8 cellular contexts compared by ENCODE assay signal in genomic region chr20:408843-409696, GRCh38. TPM values are rescaled to one million over a fixed set of nuclear protein-coding genes. Genes with fewer than 3 reads are reported as not detected.
DNase-seq lines count a peak whose midpoint lies in the region; ATAC-seq, FAIRE-seq and TF ChIP-seq lines count a peak whose summit lies in the region.

No MANE protein-coding gene starts in this region.

- H3K4me1 ChIP-seq in ovary (ENCODE audit: insufficient read depth), result peaks cover 7% of the 10 kb centered on the region

- no peak for FAIRE-seq in urothelium cell line (lab: Jason Lieb, UNC)
- no peak for FAIRE-seq in H54 (lab: Jason Lieb, UNC)

- H3K36me3 ChIP-seq in ovary, result no peaks in the 10 kb centered on the region

- peak overlapping the region; percentile 93 for H3K4me3 Mint-ChIP-seq in endothelial cell (ENCODE audit: unreplicated experiment)

- no peaks in the 10 kb centered on the region for H3K9me3 Mint-ChIP-seq in endothelial cell (ENCODE audit: unreplicated experiment)

- TF ChIP-seq POLR2A in ovary (IDR thresholded peaks at IDR 0.05) (no peak), H54 (IDR thresholded peaks at IDR 0.05; ENCODE audit: low read depth, low read length) (no peak)

- TF ChIP-seq CTCF in endothelial cell (IDR thresholded peaks at IDR 0.05; ENCODE audit: unreplicated experiment) (no peak), ovary (IDR thresholded peaks at IDR 0.05) (no peak)

- peak overlapping the region; percentile 94 for H3K4me3 ChIP-seq in ovary

- no peak for TF ChIP-seq EP300 in ovary (IDR thresholded peaks at IDR 0.05)

- H3K9me3 ChIP-seq in ovary, result no peaks in the 10 kb centered on the region

- WGBS in ovary, 3 donors, result 8 to 12% (median 10%) methylated on average over 7 of the region's 7 CpGs

- H3K4me1 Mint-ChIP-seq in endothelial cell (ENCODE audit: unreplicated experiment), result peaks cover 22% of the 10 kb centered on the region

- H3K27ac Mint-ChIP-seq in endothelial cell (ENCODE audit: unreplicated experiment), result peak overlapping the region; percentile 48

- peak overlapping the region; percentile 94 to 96 for H3K27ac ChIP-seq in ovary

- no peak for DNase-seq in endothelial cell (ENCODE audit: low spot score)
- no peak for DNase-seq in ovary
- DNase-seq in urothelium cell line (ENCODE audit: low spot score), result no peak
- no peak for DNase-seq in H54 (ENCODE audit: insufficient read length, low spot score)
- no peak for DNase-seq in cerebellar nuclear complex (lab: John Stamatoyannopoulos, UW)

- peaks cover 33% of the 10 kb centered on the region for H3K36me3 Mint-ChIP-seq in endothelial cell (ENCODE audit: low read depth, unreplicated experiment)

- peak; percentile 3 for ATAC-seq in GM18867 (IDR thresholded peaks at IDR 0.05; ENCODE audit: unreplicated experiment)
- ATAC-seq in HG02763 (IDR thresholded peaks at IDR 0.05; ENCODE audit: unreplicated experiment), result peak; percentile 2
- ATAC-seq in SK-N-SH treated with all-trans-retinoic acid at 6 μM for 48 hours, result peak; percentile 24

- intact Hi-C loops in ovary (cut with DNase I), result loop anchor here in 1 of 4 donors (2.0 to 10.0 kb wide), 2 partner anchors 56 to 60 kb away; partner anchors contain the start of gene TBC1D20

- peaks cover 9% of the 10 kb centered on the region for H3K27me3 Mint-ChIP-seq in endothelial cell (ENCODE audit: unreplicated experiment)

- no peaks in the 10 kb centered on the region for H3K27me3 ChIP-seq in ovary

TF ChIP-seq in SK-N-SH treated with all-trans-retinoic acid at 6 μM for 48 hours, 23 proteins besides CTCF, POLR2A, EP300 and RAD21:
- TF ChIP-seq ZNF565 (CRISPR knock-in tag; conservative IDR thresholded peaks at IDR 0.05; ENCODE audit: low read depth) (no peak), TSHZ2 (CRISPR knock-in tag; IDR thresholded peaks at IDR 0.05) (no peak)

RNA-seq across cellular contexts. Expression of gene RBCK1, which starts 1.0 kb away (rescaled TPM):
- 68.8 TPM for total RNA-seq in endothelial cell (ENCODE audit: unreplicated experiment)
- 10 to 100 TPM; 56.5 to 86.9 (median 76.6) TPM for total RNA-seq in ovary
- 10 to 100 TPM; 53.5 to 85.2 TPM for polyA plus RNA-seq in ovary

RNA-seq across cellular contexts. Expression of gene TRIB3, which starts 28.5 kb away (rescaled TPM):
- total RNA-seq in endothelial cell (ENCODE audit: unreplicated experiment) (24.2 TPM), ovary (10 to 100 TPM in 1 of 7 donors, 1 to 10 TPM in 6; 1.5 to 55.1 (median 4.9) TPM)
- polyA plus RNA-seq in ovary, result 1 to 10 TPM; 2.3 to 2.7 TPM

RNA-seq across cellular contexts. Expression of gene TBC1D20, which starts 53.3 kb away (rescaled TPM):
- total RNA-seq in endothelial cell (ENCODE audit: unreplicated experiment) (29.9 TPM), ovary (10 to 100 TPM; 24.9 to 40.1 (median 34.8) TPM)
- polyA plus RNA-seq in ovary, result 10 to 100 TPM; 19.1 to 37.7 TPM
